ENCODE assay signal across 8 cellular contexts in the genomic region with DNA sequence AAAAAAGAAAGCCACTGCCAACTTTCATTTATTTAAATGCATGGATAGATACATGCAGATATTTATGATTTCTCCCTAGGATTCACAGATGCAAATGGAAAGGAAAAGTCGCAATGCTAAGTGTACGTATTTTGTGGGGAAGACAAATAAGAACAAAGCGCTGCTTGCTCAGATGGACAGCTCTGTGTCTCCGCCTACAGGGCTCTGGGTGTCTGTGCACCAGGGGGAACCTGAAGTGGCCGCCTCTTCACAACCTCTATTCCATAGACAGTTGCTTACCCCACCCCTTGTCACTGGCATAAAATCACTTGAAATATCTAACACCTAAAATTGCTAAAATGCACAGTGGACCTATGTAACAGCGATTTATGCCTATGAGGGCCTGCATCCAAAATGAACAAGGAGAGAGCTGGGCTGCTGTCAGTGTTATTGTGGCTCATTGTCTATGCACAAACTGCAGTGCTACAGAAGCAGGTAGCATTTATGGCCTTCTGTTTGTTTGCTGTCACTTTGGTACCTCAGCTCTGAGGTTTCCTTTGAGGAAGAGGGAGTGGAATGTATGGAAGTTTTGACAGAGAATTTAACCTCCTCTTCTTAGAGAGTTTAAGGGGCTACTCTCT. TPM values are rescaled to one million over a fixed set of nuclear protein-coding genes. Genes with fewer than 3 reads are reported as not detected.
DNase-seq lines count a peak whose midpoint lies in the region; ATAC-seq, FAIRE-seq and TF ChIP-seq lines count a peak whose summit lies in the region.

No MANE protein-coding gene starts in this region.

- ATAC-seq in GM21447 (IDR thresholded peaks at IDR 0.05; ENCODE audit: unreplicated experiment), result no peak

- 7% methylated on average over 6 of the region's 6 CpGs for WGBS in prostate gland

- FAIRE-seq in D721Med (lab: Jason Lieb, UNC) (no peak), H54 (lab: Jason Lieb, UNC) (no peak)

- H3K9me3 ChIP-seq in prostate gland, result no peaks in the 10 kb centered on the region

- H3K27me3 ChIP-seq in prostate gland (replicated peaks; ENCODE audit: insufficient read depth), result no peaks in the 10 kb centered on the region

- no peak for DNase-seq in D721Med (ENCODE audit: insufficient read length, low spot score)
- peak; percentile 0 for DNase-seq in H54 (ENCODE audit: insufficient read length, low spot score)
- DNase-seq in NCI-H774 (lab: John Stamatoyannopoulos, UW), result peak; percentile 2
- DNase-seq in activated T-cell treated with anti-CD3 and anti-CD28 coated beads for 48 hours (ENCODE audit: low read depth), result peak; percentile 18
- peak; percentile 34 for DNase-seq in fibroblast of mammary gland (ENCODE audit: low read depth)
- DNase-seq in prostate gland (ENCODE audit: low spot score), result peak; percentile 3
- DNase-seq in occipital lobe (lab: John Stamatoyannopoulos, UW), result no peak

- no peaks in the 10 kb centered on the region for H3K4me1 ChIP-seq in prostate gland (replicated peaks)

- H3K36me3 ChIP-seq in prostate gland, result no peaks in the 10 kb centered on the region

- intact Hi-C loops in prostate gland (cut with DNase I), result loop anchor here (10.0 kb wide), 1 partner anchor 470 kb away; no protein-coding TSS in a partner anchor

- peak; percentile 42 for TF ChIP-seq CTCF in D721Med (IDR thresholded peaks at IDR 0.05; ENCODE audit: insufficient read depth, missing control alignments)
- peak; percentile 74 for TF ChIP-seq CTCF in fibroblast of mammary gland (conservative IDR thresholded peaks at IDR 0.05; ENCODE audit: control insufficient read depth, insufficient read depth, low read depth, low read length)
- peak in 3 of 4 experiments; percentile 43 to 61 (median 60) for TF ChIP-seq CTCF in prostate gland (IDR thresholded peaks at IDR 0.05)

- H3K27ac ChIP-seq in prostate gland, result no peak overlapping the region

- H3K4me3 ChIP-seq in fibroblast of mammary gland (ENCODE audit: control insufficient read depth, low read depth, low read length) (no peak overlapping the region), prostate gland (no peak overlapping the region)

- TF ChIP-seq POLR2A in H54 (IDR thresholded peaks at IDR 0.05; ENCODE audit: low read depth, low read length) (no peak), prostate gland (IDR thresholded peaks at IDR 0.05) (no peak)

RNA-seq across cellular contexts. Expression of gene PAGE1, which starts 58.6 kb away (rescaled TPM):
- total RNA-seq in prostate gland (1 to 10 TPM in 1 of 2 donors, not detected in 1; 8.9 TPM), occipital lobe (not detected)

Comparison
In these comparisons a context has a peak if more than half of its experiments do, and no peak if none do; other contexts are left out.
1. DNase-seq: peak in H54 (single experiment), NCI-H774 (single experiment), activated T-cell treated with anti-CD3 and anti-CD28 coated beads for 48 hours (single experiment), fibroblast of mammary gland (single experiment) and prostate gland (single experiment); none in D721Med (single experiment) and occipital lobe (single experiment).
2. Peak in every context shown above with its lines, with median percentiles within 50 percentile points of each other: CTCF ChIP-seq.